7 cellular contexts compared by ENCODE assay signal in the genomic region with DNA sequence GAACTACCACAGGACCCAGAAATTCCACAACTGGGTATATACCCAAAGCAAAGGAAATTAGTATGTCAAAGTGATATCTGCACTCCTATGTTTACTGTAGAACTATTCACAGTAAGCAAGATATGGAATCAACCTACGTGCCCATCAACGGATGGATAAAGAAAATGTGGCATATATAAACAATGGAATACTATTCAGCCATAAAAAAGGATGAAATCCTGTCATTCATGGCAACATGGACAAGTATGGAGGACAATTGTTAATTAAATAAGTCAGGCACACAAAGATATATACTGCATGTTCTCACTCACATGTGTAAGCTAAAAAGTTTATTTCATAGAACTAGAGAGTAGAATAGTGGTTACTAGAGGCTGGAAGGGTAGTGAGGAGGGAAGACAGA.
"Had no signal": no experiment of that assay in that cellular context is flagged by ENCODE, and none has a peak within 500 bp of the region (broad histone marks: within the 10 kb centered on the region; RNA-seq: fewer than 3 reads in every experiment).

No MANE protein-coding gene starts in this region.

- FAIRE-seq: HepG2, HTR-8/SVneo had no signal

- H3K4me2 ChIP-seq: KMS-11 had no signal

- ATAC-seq: HepG2 had no signal

- DNase-seq: IMR-90, KBM-7, KG1 had no signal

- H3K9ac ChIP-seq: KMS-11 had no signal

- H3K27ac ChIP-seq: HL-60, KMS-11 had no signal
